1 cellular context compared by ENCODE assay signal in genomic region chr4:103397527-103397926, GRCh38.
TF ChIP-seq lines count a peak whose summit lies in the region.

No MANE protein-coding gene starts in this region.

TF ChIP-seq in WTC11, 78 proteins besides CTCF, POLR2A, EP300 and RAD21 (continued from another document):
- no peak for TF ChIP-seq ZNF281 (CRISPR knock-in tag; IDR thresholded peaks at IDR 0.05)
- TF ChIP-seq RELA (CRISPR knock-in tag; IDR thresholded peaks at IDR 0.05; ENCODE audit: borderline replicate concordance), result no peak
TF ChIP-seq in WTC11: peak in this region for 0.
